In genomic region chr16:52546291-52546941, GRCh38 we compare ENCODE assay signal across 1 cellular context.
A peak's percentile ranks its signal among the peaks of the same experiment; 100 is the strongest.
TF ChIP-seq lines count a peak whose summit lies in the region.

No MANE protein-coding gene starts in this region.

TF ChIP-seq in HepG2, 621 proteins besides CTCF, POLR2A, EP300 and RAD21 (continued from another document and continues in another):
- TF ChIP-seq, protein P1, sequence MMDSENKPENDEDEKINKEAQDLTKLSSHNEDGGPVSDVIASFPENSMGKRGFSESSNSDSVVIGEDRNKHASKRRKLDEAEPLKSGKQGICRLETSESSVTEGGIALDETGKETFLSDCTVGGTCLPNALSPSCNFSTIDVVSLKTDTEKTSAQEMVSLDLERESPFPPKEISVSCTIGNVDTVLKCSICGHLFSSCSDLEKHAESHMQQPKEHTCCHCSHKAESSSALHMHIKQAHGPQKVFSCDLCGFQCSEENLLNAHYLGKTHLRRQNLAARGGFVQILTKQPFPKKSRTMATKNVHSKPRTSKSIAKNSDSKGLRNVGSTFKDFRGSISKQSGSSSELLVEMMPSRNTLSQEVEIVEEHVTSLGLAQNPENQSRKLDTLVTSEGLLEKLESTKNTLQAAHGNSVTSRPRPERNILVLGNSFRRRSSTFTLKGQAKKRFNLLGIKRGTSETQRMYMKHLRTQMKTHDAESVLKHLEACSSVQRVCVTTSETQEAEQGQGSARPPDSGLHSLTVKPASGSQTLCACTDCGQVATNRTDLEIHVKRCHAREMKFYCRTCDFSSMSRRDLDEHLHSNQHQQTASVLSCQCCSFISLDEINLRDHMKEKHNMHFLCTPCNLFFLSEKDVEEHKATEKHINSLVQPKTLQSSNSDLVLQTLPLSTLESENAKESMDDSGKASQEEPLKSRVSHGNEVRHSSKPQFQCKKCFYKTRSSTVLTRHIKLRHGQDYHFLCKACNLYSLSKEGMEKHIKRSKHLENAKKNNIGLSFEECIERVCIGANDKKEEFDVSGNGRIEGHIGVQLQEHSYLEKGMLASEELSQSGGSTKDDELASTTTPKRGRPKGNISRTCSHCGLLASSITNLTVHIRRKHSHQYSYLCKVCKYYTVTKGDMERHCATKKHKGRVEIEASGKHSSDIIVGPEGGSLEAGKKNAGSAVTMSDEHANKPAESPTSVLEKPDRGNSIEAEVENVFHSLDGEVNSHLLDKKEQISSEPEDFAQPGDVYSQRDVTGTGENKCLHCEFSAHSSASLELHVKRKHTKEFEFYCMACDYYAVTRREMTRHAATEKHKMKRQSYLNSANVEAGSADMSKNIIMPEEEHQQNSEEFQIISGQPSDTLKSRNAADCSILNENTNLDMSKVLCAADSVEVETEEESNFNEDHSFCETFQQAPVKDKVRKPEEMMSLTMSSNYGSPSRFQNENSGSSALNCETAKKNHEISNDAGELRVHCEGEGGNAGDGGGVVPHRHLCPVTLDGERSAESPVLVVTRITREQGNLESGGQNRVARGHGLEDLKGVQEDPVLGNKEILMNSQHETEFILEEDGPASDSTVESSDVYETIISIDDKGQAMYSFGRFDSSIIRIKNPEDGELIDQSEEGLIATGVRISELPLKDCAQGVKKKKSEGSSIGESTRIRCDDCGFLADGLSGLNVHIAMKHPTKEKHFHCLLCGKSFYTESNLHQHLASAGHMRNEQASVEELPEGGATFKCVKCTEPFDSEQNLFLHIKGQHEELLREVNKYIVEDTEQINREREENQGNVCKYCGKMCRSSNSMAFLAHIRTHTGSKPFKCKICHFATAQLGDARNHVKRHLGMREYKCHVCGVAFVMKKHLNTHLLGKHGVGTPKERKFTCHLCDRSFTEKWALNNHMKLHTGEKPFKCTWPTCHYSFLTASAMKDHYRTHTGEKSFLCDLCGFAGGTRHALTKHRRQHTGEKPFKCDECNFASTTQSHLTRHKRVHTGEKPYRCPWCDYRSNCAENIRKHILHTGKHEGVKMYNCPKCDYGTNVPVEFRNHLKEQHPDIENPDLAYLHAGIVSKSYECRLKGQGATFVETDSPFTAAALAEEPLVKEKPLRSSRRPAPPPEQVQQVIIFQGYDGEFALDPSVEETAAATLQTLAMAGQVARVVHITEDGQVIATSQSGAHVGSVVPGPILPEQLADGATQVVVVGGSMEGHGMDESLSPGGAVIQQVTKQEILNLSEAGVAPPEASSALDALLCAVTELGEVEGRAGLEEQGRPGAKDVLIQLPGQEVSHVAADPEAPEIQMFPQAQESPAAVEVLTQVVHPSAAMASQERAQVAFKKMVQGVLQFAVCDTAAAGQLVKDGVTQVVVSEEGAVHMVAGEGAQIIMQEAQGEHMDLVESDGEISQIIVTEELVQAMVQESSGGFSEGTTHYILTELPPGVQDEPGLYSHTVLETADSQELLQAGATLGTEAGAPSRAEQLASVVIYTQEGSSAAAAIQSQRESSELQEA (CRISPR knock-in tag; IDR thresholded peaks at IDR 0.05; ENCODE audit: not compliant biosample characterization), result no peak
- TF ChIP-seq ZNF615 (CRISPR knock-in tag; IDR thresholded peaks at IDR 0.05; ENCODE audit: borderline replicate concordance) (no peak), KLF16 (CRISPR knock-in tag; IDR thresholded peaks at IDR 0.05) (no peak; a peak in 1 of 4 replicates), ZNF878 (CRISPR knock-in tag; IDR thresholded peaks at IDR 0.05) (no peak), ZNF879 (CRISPR knock-in tag; IDR thresholded peaks at IDR 0.05) (no peak), CEBPG (CRISPR knock-in tag; IDR thresholded peaks at IDR 0.05) (no peak), IKZF4 (CRISPR knock-in tag; IDR thresholded peaks at IDR 0.05; ENCODE audit: borderline replicate concordance, low read depth, not compliant biosample characterization) (no peak), KLF12 (CRISPR knock-in tag; IDR thresholded peaks at IDR 0.05; ENCODE audit: borderline replicate concordance) (0 out of 2 replicates have a peak, but pooled peaks have one; percentile 14), NR2F1 (CRISPR knock-in tag; IDR thresholded peaks at IDR 0.05) (no peak), NONO (IDR thresholded peaks at IDR 0.05) (no peak), NONO (CRISPR knock-in tag; conservative IDR thresholded peaks at IDR 0.05) (no peak; the same call in 1 of the 2 replicates), ZFP37 (CRISPR knock-in tag; IDR thresholded peaks at IDR 0.05; ENCODE audit: borderline replicate concordance) (no peak), ZNF343 (CRISPR knock-in tag; IDR thresholded peaks at IDR 0.05) (no peak), JUNB (CRISPR knock-in tag; IDR thresholded peaks at IDR 0.05; ENCODE audit: borderline replicate concordance) (no peak), ZBTB1 (CRISPR knock-in tag; IDR thresholded peaks at IDR 0.05; ENCODE audit: borderline replicate concordance) (no peak), ZNF562 (CRISPR knock-in tag; IDR thresholded peaks at IDR 0.05; ENCODE audit: borderline replicate concordance) (no peak), GABPA (IDR thresholded peaks at IDR 0.05; ENCODE audit: low read depth, low read length) (no peak), GABPA (CRISPR knock-in tag; IDR thresholded peaks at IDR 0.05; ENCODE audit: low read depth) (no peak), IKZF1 (IDR thresholded peaks at IDR 0.05) (no peak), SATB2 (CRISPR knock-in tag; IDR thresholded peaks at IDR 0.05) (no peak), TAF1 (CRISPR knock-in tag; IDR thresholded peaks at IDR 0.05) (peak; percentile 46; the same call in 1 of the 2 replicates), FOXM1 (CRISPR knock-in tag; IDR thresholded peaks at IDR 0.05) (no peak), ZSCAN21 (CRISPR knock-in tag; IDR thresholded peaks at IDR 0.05; ENCODE audit: borderline replicate concordance) (no peak; the same call in 1 of the 2 replicates), PHF20 (CRISPR knock-in tag; IDR thresholded peaks at IDR 0.05) (no peak), ZSCAN31 (CRISPR knock-in tag; IDR thresholded peaks at IDR 0.05; ENCODE audit: low read depth) (no peak), ZNF30 (CRISPR knock-in tag; IDR thresholded peaks at IDR 0.05) (0 out of 2 replicates have a peak, but pooled peaks have one; percentile 28), ZNF335 (CRISPR knock-in tag; IDR thresholded peaks at IDR 0.05) (no peak), ATF1 (CRISPR knock-in tag; IDR thresholded peaks at IDR 0.05) (no peak), ZNF674 (CRISPR knock-in tag; IDR thresholded peaks at IDR 0.05; ENCODE audit: low read depth) (no peak), ZNF687 (CRISPR knock-in tag; IDR thresholded peaks at IDR 0.05) (peak; percentile 12)
- TF ChIP-seq, protein P2, sequence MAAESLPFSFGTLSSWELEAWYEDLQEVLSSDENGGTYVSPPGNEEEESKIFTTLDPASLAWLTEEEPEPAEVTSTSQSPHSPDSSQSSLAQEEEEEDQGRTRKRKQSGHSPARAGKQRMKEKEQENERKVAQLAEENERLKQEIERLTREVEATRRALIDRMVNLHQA (CRISPR knock-in tag; IDR thresholded peaks at IDR 0.05), result no peak
- TF ChIP-seq, protein P3, sequence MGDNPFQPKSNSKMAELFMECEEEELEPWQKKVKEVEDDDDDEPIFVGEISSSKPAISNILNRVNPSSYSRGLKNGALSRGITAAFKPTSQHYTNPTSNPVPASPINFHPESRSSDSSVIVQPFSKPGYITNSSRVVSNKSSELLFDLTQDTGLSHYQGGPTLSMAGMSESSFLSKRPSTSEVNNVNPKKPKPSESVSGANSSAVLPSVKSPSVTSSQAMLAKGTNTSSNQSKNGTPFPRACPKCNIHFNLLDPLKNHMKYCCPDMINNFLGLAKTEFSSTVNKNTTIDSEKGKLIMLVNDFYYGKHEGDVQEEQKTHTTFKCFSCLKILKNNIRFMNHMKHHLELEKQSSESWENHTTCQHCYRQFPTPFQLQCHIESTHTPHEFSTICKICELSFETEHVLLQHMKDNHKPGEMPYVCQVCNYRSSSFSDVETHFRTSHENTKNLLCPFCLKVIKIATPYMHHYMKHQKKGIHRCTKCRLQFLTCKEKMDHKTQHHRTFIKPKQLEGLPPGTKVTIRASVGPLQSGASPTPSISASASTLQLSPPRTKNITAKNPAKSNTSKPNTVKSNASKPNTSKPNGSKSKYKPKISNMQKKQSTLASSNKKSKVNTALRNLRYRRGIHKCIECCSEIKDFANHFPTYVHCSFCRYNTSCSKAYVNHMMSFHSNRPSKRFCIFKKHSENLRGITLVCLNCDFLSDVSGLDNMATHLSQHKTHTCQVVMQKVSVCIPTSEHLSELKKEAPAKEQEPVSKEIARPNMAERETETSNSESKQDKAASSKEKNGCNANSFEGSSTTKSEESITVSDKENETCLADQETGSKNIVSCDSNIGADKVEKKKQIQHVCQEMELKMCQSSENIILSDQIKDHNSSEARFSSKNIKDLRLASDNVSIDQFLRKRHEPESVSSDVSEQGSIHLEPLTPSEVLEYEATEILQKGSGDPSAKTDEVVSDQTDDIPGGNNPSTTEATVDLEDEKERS (CRISPR knock-in tag; IDR thresholded peaks at IDR 0.05), result no peak
- TF ChIP-seq, protein P4, sequence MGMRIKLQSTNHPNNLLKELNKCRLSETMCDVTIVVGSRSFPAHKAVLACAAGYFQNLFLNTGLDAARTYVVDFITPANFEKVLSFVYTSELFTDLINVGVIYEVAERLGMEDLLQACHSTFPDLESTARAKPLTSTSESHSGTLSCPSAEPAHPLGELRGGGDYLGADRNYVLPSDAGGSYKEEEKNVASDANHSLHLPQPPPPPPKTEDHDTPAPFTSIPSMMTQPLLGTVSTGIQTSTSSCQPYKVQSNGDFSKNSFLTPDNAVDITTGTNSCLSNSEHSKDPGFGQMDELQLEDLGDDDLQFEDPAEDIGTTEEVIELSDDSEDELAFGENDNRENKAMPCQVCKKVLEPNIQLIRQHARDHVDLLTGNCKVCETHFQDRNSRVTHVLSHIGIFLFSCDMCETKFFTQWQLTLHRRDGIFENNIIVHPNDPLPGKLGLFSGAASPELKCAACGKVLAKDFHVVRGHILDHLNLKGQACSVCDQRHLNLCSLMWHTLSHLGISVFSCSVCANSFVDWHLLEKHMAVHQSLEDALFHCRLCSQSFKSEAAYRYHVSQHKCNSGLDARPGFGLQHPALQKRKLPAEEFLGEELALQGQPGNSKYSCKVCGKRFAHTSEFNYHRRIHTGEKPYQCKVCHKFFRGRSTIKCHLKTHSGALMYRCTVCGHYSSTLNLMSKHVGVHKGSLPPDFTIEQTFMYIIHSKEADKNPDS (CRISPR knock-in tag; IDR thresholded peaks at IDR 0.05), result no peak
- TF ChIP-seq, protein P5, sequence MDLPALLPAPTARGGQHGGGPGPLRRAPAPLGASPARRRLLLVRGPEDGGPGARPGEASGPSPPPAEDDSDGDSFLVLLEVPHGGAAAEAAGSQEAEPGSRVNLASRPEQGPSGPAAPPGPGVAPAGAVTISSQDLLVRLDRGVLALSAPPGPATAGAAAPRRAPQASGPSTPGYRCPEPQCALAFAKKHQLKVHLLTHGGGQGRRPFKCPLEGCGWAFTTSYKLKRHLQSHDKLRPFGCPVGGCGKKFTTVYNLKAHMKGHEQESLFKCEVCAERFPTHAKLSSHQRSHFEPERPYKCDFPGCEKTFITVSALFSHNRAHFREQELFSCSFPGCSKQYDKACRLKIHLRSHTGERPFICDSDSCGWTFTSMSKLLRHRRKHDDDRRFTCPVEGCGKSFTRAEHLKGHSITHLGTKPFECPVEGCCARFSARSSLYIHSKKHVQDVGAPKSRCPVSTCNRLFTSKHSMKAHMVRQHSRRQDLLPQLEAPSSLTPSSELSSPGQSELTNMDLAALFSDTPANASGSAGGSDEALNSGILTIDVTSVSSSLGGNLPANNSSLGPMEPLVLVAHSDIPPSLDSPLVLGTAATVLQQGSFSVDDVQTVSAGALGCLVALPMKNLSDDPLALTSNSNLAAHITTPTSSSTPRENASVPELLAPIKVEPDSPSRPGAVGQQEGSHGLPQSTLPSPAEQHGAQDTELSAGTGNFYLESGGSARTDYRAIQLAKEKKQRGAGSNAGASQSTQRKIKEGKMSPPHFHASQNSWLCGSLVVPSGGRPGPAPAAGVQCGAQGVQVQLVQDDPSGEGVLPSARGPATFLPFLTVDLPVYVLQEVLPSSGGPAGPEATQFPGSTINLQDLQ (CRISPR knock-in tag; IDR thresholded peaks at IDR 0.05), result peak; percentile 62; the same call in 1 of the 2 replicates
- TF ChIP-seq, protein P6, sequence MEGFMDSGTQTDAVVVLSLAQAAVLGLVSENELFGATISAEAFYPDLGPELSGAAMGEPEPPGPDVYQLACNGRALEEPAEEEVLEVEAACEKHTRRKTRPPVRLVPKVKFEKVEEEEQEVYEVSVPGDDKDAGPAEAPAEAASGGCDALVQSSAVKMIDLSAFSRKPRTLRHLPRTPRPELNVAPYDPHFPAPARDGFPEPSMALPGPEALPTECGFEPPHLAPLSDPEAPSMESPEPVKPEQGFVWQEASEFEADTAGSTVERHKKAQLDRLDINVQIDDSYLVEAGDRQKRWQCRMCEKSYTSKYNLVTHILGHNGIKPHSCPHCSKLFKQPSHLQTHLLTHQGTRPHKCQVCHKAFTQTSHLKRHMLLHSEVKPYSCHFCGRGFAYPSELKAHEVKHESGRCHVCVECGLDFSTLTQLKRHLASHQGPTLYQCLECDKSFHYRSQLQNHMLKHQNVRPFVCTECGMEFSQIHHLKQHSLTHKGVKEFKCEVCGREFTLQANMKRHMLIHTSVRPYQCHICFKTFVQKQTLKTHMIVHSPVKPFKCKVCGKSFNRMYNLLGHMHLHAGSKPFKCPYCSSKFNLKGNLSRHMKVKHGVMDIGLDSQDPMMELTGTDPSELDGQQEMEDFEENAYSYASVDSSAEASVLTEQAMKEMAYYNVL (CRISPR knock-in tag; IDR thresholded peaks at IDR 0.05; ENCODE audit: borderline replicate concordance), result no peak
